8 cellular contexts compared by ENCODE assay signal in genomic region chr10:91908358-91909177, GRCh38. TPM values are rescaled to one million over a fixed set of nuclear protein-coding genes. Genes with fewer than 3 reads are reported as not detected.
DNase-seq lines count a peak whose midpoint lies in the region; ATAC-seq and TF ChIP-seq lines count a peak whose summit lies in the region.

No MANE protein-coding gene starts in this region.

- H3K36me3 ChIP-seq in H7 (replicated peaks; ENCODE audit: control insufficient read depth, insufficient read depth, low read length) (no peaks in the 10 kb centered on the region; the same call in 1 of the 2 replicates), ovary (no peaks in the 10 kb centered on the region), transverse colon (no peaks in the 10 kb centered on the region)

- H3K27ac Mint-ChIP-seq in activated naive CD4-positive, alpha-beta T cell treated with anti-CD3 and anti-CD28 coated beads, Interleukin-2, amount 10 ng/mL, durations not matched to agents 7 days and 5 days: peak overlapping the region; percentile 84

- intact Hi-C loops in Right ventricle myocardium inferior (cut with DNase I) (loop anchor here (10.0 kb wide), 1 partner anchor 114 kb away; the partner anchor contains the start of gene TNKS2), ovary (cut with DNase I) (loop anchor here in 1 of 4 donors (10.0 kb wide), 1 partner anchor 124 kb away; no protein-coding TSS in a partner anchor), transverse colon (cut with DNase I; ENCODE audit: low total_unique reads) (no loop called here)

- no peaks in the 10 kb centered on the region for H3K4me1 ChIP-seq in ovary (ENCODE audit: insufficient read depth)
- peaks cover 0 to 20% (median 3%) of the 10 kb centered on the region in 4 donors for H3K4me1 ChIP-seq in transverse colon

- in situ Hi-C loops in SK-MEL-5 (cut with HindIII; ENCODE audit: low pct_unique_long_range_greater_than_20kb, low sequenced_read_pairs): no loop called here
- in situ Hi-C loops in transverse colon (cut with MboI; ENCODE audit: low pct_ligation_motif_present in 1 of 4, low pct_unique_long_range_greater_than_20kb in 1 of 4, low sequenced_read_pairs in 3 of 4): loop anchor here (25.0 kb wide), 2 partner anchors 121 to 521 kb away; partner anchors contain the start of gene TNKS2 (in 1 of the 4)

- WGBS in ovary, 3 donors: 0 to 1% (median 0%) methylated on average over 29 to 94 of the region's 94 CpGs
- 1% methylated on average over 43 of the region's 94 CpGs; no CpG with 5 or more reads in 1 of the 2 donors for WGBS in transverse colon (ENCODE audit: low coverage in 1 of 2), 2 donors

- TF ChIP-seq CTCF in LNCaP clone FGC (IDR thresholded peaks at IDR 0.05; ENCODE audit: control insufficient read depth, extremely low read depth, insufficient read depth) (peak; percentile 86), ovary (IDR thresholded peaks at IDR 0.05) (peak in 1 of 3 donors; percentile 11), transverse colon (IDR thresholded peaks at IDR 0.05) (peak in 4 of 5 experiments; percentile 22 to 35 (median 30))

- H3K36me3 Mint-ChIP-seq in activated naive CD4-positive, alpha-beta T cell treated with anti-CD3 and anti-CD28 coated beads, Interleukin-2, amount 10 ng/mL, durations not matched to agents 7 days and 5 days: no peaks in the 10 kb centered on the region

- no peaks in the 10 kb centered on the region for H3K27me3 ChIP-seq in H7 (ENCODE audit: control insufficient read depth, insufficient read depth, low read length)
- no peaks in the 10 kb centered on the region for H3K27me3 ChIP-seq in ovary
- no peaks in the 10 kb centered on the region for H3K27me3 ChIP-seq in transverse colon

- no peaks in the 10 kb centered on the region for H3K9me3 ChIP-seq in ovary
- H3K9me3 ChIP-seq in transverse colon: no peaks in the 10 kb centered on the region

- peaks cover 22% of the 10 kb centered on the region for H3K4me1 Mint-ChIP-seq in activated naive CD4-positive, alpha-beta T cell treated with anti-CD3 and anti-CD28 coated beads, Interleukin-2, amount 10 ng/mL, durations not matched to agents 7 days and 5 days

- peak overlapping the region; percentile 85 for H3K4me3 Mint-ChIP-seq in activated naive CD4-positive, alpha-beta T cell treated with anti-CD3 and anti-CD28 coated beads, Interleukin-2, amount 10 ng/mL, durations not matched to agents 7 days and 5 days

- CTCF ChIA-PET in activated naive CD4-positive, alpha-beta T cell treated with anti-CD3 and anti-CD28 coated beads, Interleukin-2, amount 10 ng/mL, durations not matched to agents 7 days and 5 days (lab: Charles Lee): interaction anchor here (1.0 to 3.1 kb wide), 8 partner anchors 13 to 611 kb away, joined by 3 to 11 read pairs (median 4); partner anchors contain the start of gene BTAF1

- peak; percentile 34 for DNase-seq in GM04504 (ENCODE audit: low read depth)
- peak; percentile 84 for DNase-seq in H7
- peak; percentile 67 for DNase-seq in LNCaP clone FGC (ENCODE audit: low read depth)
- DNase-seq in SK-MEL-5 (ENCODE audit: low read depth, low spot score): peak; percentile 61
- DNase-seq in activated naive CD4-positive, alpha-beta T cell treated with anti-CD3 and anti-CD28 coated beads, Interleukin-2, amount 10 ng/mL, durations not matched to agents 7 days and 5 days: peak; percentile 76
- peak; percentile 90 for DNase-seq in Right ventricle myocardium inferior (ENCODE audit: missing footprints)
- DNase-seq in ovary: peak; percentile 50 to 68 (median 55)
- DNase-seq in transverse colon: peak; percentile 77

- no peaks in the 10 kb centered on the region for H3K9me3 Mint-ChIP-seq in activated naive CD4-positive, alpha-beta T cell treated with anti-CD3 and anti-CD28 coated beads, Interleukin-2, amount 10 ng/mL, durations not matched to agents 7 days and 5 days

- peaks cover 6% of the 10 kb centered on the region for H3K27me3 Mint-ChIP-seq in activated naive CD4-positive, alpha-beta T cell treated with anti-CD3 and anti-CD28 coated beads, Interleukin-2, amount 10 ng/mL, durations not matched to agents 7 days and 5 days

- TF ChIP-seq POLR2A in ovary (IDR thresholded peaks at IDR 0.05) (no peak), transverse colon (IDR thresholded peaks at IDR 0.05) (no peak)

- peak overlapping the region; percentile 60 to 65 for H3K27ac ChIP-seq in ovary
- H3K27ac ChIP-seq in transverse colon: peak overlapping the region; percentile 76 to 84 (median 81)

- H3K4me3 ChIP-seq in H7 (ENCODE audit: insufficient read depth, low read depth, low read length): peak overlapping the region; percentile 76
- peak overlapping the region; percentile 62 for H3K4me3 ChIP-seq in LNCaP clone FGC (ENCODE audit: low read depth, low read length)
- peak overlapping the region; percentile 75 for H3K4me3 ChIP-seq in ovary
- H3K4me3 ChIP-seq in transverse colon: peak overlapping the region; percentile 56 to 94 (median 78)

- ATAC-seq in Right ventricle myocardium inferior: peak; percentile 95

- no peak for TF ChIP-seq EP300 in ovary (IDR thresholded peaks at IDR 0.05)
- no peak for TF ChIP-seq EP300 in transverse colon (IDR thresholded peaks at IDR 0.05; ENCODE audit: low read depth)

RNA-seq across cellular contexts. Expression of gene FGFBP3, which starts 0.7 kb away (rescaled TPM):
- 10.1 and 10.5 TPM in 2 replicates for total RNA-seq in H7 (2014; rRNA removed; shearing (Covaris generic))
- total RNA-seq in SK-MEL-5 (2014; rRNA removed; shearing (Covaris generic)): 0.72 and 0.74 TPM in 2 replicates
- polyA plus RNA-seq in SK-MEL-5 (2015; cell fraction: cytosol; rRNA removed): 2.1 and 2.8 TPM in 2 replicates
- polyA plus RNA-seq in SK-MEL-5 (2015; cell fraction: nucleus; rRNA removed): 0.93 and 1.5 TPM in 2 replicates
- 0.32 TPM for total RNA-seq in Right ventricle myocardium inferior
- 1 to 10 TPM in 6 of 7 donors, under 1 TPM in 1; 0.83 to 1.8 (median 1.4) TPM for total RNA-seq in ovary
- 1 to 10 TPM in 1 of 2 donors, under 1 TPM in 1; 0.88 to 1.9 TPM for polyA plus RNA-seq in ovary
- 1 to 10 TPM in 2 of 4 donors, under 1 TPM in 2; 0.75 to 7.8 (median 1.0) TPM for total RNA-seq in transverse colon

RNA-seq across cellular contexts. Expression of gene BTAF1, which starts 15.0 kb away (rescaled TPM):
- 23.8 and 46.5 TPM in 2 replicates for total RNA-seq in H7 (2014; rRNA removed; shearing (Covaris generic))
- total RNA-seq in SK-MEL-5 (2014; rRNA removed; shearing (Covaris generic)): 24.3 and 24.6 TPM in 2 replicates
- polyA plus RNA-seq in SK-MEL-5 (2015; cell fraction: cytosol; rRNA removed): 8.2 and 11.5 TPM in 2 replicates
- polyA plus RNA-seq in SK-MEL-5 (2015; cell fraction: nucleus; rRNA removed): 158 and 164 TPM in 2 replicates
- total RNA-seq in Right ventricle myocardium inferior: 10.4 TPM
- total RNA-seq in ovary: 10 to 100 TPM; 31.0 to 50.7 (median 41.0) TPM
- 10 to 100 TPM; 13.0 to 26.6 TPM for polyA plus RNA-seq in ovary
- total RNA-seq in transverse colon: 10 to 100 TPM; 23.9 to 58.6 (median 37.0) TPM

Comparison
In these comparisons a context has a peak if more than half of its experiments do, and no peak if none do; other contexts are left out.
1. Peak in every context shown above with its lines: DNase-seq, ATAC-seq, H3K4me3 ChIP-seq and H3K27ac ChIP-seq.
2. DNase-seq: peak in every context shown above with its lines; median percentile 90 in Right ventricle myocardium inferior; 84 in H7; 77 in transverse colon; 76 in activated naive CD4-positive, alpha-beta T cell treated with anti-CD3 and anti-CD28 coated beads, Interleukin-2, amount 10 ng/mL, durations not matched to agents 7 days and 5 days; 67 in LNCaP clone FGC; 61 in SK-MEL-5; 55 in ovary; 34 in GM04504.